1 cellular context compared by ENCODE assay signal in genomic region chr3:157174616-157175498, GRCh38.
TF ChIP-seq lines count a peak whose summit lies in the region.

No MANE protein-coding gene starts in this region.

TF ChIP-seq in K562, 482 proteins besides CTCF, POLR2A, EP300 and RAD21 (continued from another document and continues in another):
- TF ChIP-seq MNT (conservative IDR thresholded peaks at IDR 0.05) (peak; percentile 92 to 96), ATF1 (CRISPR knock-in tag; IDR thresholded peaks at IDR 0.05) (peak; percentile 80), ATF1 (tag; IDR thresholded peaks at IDR 0.05) (peak; percentile 98), TEAD2 (tag; IDR thresholded peaks at IDR 0.05) (no peak), DLX4 (CRISPR knock-in tag; IDR thresholded peaks at IDR 0.05) (no peak), MTA2 (IDR thresholded peaks at IDR 0.05; ENCODE audit: low read depth) (peak; percentile 62; the same call in 1 of the 2 replicates), CHCHD3 (CRISPR knock-in tag; IDR thresholded peaks at IDR 0.05) (peak; percentile 34; the same call in 1 of the 2 replicates), SIN3A (IDR thresholded peaks at IDR 0.05; ENCODE audit: borderline replicate concordance in 2 of 2, control insufficient read depth in 1 of 2, low read depth in 2 of 2, low read length in 2 of 2) (peak; percentile 50 to 79; a peak in 2 of 4 replicates), HIVEP1 (CRISPR knock-in tag; IDR thresholded peaks at IDR 0.05) (no peak), SLC30A9 (CRISPR knock-in tag; IDR thresholded peaks at IDR 0.05) (no peak), NFRKB (IDR thresholded peaks at IDR 0.05; ENCODE audit: low read depth) (peak; percentile 91), NFIX (CRISPR knock-in tag; IDR thresholded peaks at IDR 0.05; ENCODE audit: low read depth) (no peak), L3MBTL2 (IDR thresholded peaks at IDR 0.05) (peak; percentile 96), FIP1L1 (IDR thresholded peaks at IDR 0.05; ENCODE audit: low read depth, low read length, poor library complexity, severe bottlenecking) (peak; percentile 91), CC2D1A (IDR thresholded peaks at IDR 0.05) (peak; percentile 87; the same call in 1 of the 2 replicates), CSDE1 (IDR thresholded peaks at IDR 0.05) (no peak; a peak in 1 of 4 replicates), ZNF717 (CRISPR knock-in tag; IDR thresholded peaks at IDR 0.05) (0 out of 2 replicates have a peak, but pooled peaks have one; percentile 11), MYBL2 (IDR thresholded peaks at IDR 0.05; ENCODE audit: low read depth) (peak; percentile 91), MYBL2 (CRISPR knock-in tag; IDR thresholded peaks at IDR 0.05; ENCODE audit: borderline replicate concordance) (no peak), SETDB1 (IDR thresholded peaks at IDR 0.05; ENCODE audit: low read length) (peak; percentile 79), PATZ1 (CRISPR knock-in tag; IDR thresholded peaks at IDR 0.05; ENCODE audit: borderline replicate concordance) (no peak), RBM22 (IDR thresholded peaks at IDR 0.05; ENCODE audit: low read depth, low read length, poor library complexity, severe bottlenecking) (peak; percentile 45), MEIS2 (IDR thresholded peaks at IDR 0.05; ENCODE audit: partially characterized antibody) (peak; percentile 91), CHAMP1 (IDR thresholded peaks at IDR 0.05) (peak; percentile 92), ZFX (CRISPR knock-in tag; IDR thresholded peaks at IDR 0.05) (peak; percentile 74), RBBP5 (IDR thresholded peaks at IDR 0.05; ENCODE audit: borderline replicate concordance, insufficient read depth, low read length, poor library complexity, severe bottlenecking) (peak; percentile 75), HBP1 (CRISPR knock-in tag; IDR thresholded peaks at IDR 0.05) (0 out of 2 replicates have a peak, but pooled peaks have one; percentile 75), ZFP1 (CRISPR knock-in tag; IDR thresholded peaks at IDR 0.05) (no peak), NCOA2 (IDR thresholded peaks at IDR 0.05; ENCODE audit: partially characterized antibody in 2 of 2) (no peak), CHD2 (IDR thresholded peaks at IDR 0.05; ENCODE audit: low read depth, low read length) (peak; percentile 94), TAF9B (IDR thresholded peaks at IDR 0.05; ENCODE audit: partially characterized antibody) (peak; percentile 90), EGR1 (conservative IDR thresholded peaks at IDR 0.05) (peak; percentile 80), XRCC3 (IDR thresholded peaks at IDR 0.05) (no peak), JUND (IDR thresholded peaks at IDR 0.05; ENCODE audit: borderline replicate concordance, low read depth, low read length) (peak; percentile 86), JUND (tag; IDR thresholded peaks at IDR 0.05; ENCODE audit: borderline replicate concordance, low read depth, low read length) (0 out of 3 replicates have a peak, but pooled peaks have one; percentile 45), CCNT2 (IDR thresholded peaks at IDR 0.05; ENCODE audit: borderline replicate concordance, extremely low read depth, insufficient read length, low read depth, low read length) (peak; percentile 90), RNF219 (CRISPR knock-in tag; IDR thresholded peaks at IDR 0.05) (no peak), JUN (IDR thresholded peaks at IDR 0.05; ENCODE audit: borderline replicate concordance, low read depth, low read length) (no peak; the same call in 1 of the 2 replicates), JUN (CRISPR knock-in tag; IDR thresholded peaks at IDR 0.05; ENCODE audit: borderline replicate concordance) (0 out of 2 replicates have a peak, but pooled peaks have one; percentile 18), E2F3 (CRISPR knock-in tag; IDR thresholded peaks at IDR 0.05) (0 out of 2 replicates have a peak, but pooled peaks have one; percentile 6), PBX2 (CRISPR knock-in tag; IDR thresholded peaks at IDR 0.05; ENCODE audit: low read depth) (no peak; the same call in 1 of the 2 replicates), PBX2 (tag; conservative IDR thresholded peaks at IDR 0.05; ENCODE audit: low read depth) (no peak), DIDO1 (tag; IDR thresholded peaks at IDR 0.05; ENCODE audit: low read depth) (0 out of 2 replicates have a peak, but pooled peaks have one; percentile 11), FOSL1 (tag; conservative IDR thresholded peaks at IDR 0.05) (peak; percentile 69), LCOR (CRISPR knock-in tag; IDR thresholded peaks at IDR 0.05) (peak; percentile 95), ZNF23 (CRISPR knock-in tag; IDR thresholded peaks at IDR 0.05) (no peak), NFE2L1 (tag; IDR thresholded peaks at IDR 0.05; ENCODE audit: borderline replicate concordance, low read depth) (no peak), TBP (optimal IDR thresholded peaks at IDR 0.05; ENCODE audit: low read depth, low read length) (peak; percentile 81), NCOR1 (IDR thresholded peaks at IDR 0.05) (peak; percentile 57), SOX6 (IDR thresholded peaks at IDR 0.05) (peak; percentile 70), MXI1 (IDR thresholded peaks at IDR 0.05; ENCODE audit: low read depth, low read length) (peak; percentile 59; the same call in 1 of the 2 replicates), ZNF586 (CRISPR knock-in tag; conservative IDR thresholded peaks at IDR 0.05) (no peak), PURB (CRISPR knock-in tag; IDR thresholded peaks at IDR 0.05; ENCODE audit: low read depth) (no peak), ZNF143 (CRISPR knock-in tag; IDR thresholded peaks at IDR 0.05) (peak; percentile 72), HMG20B (CRISPR knock-in tag; IDR thresholded peaks at IDR 0.05) (peak; percentile 67; the same call in 1 of the 2 replicates), ZC3H11A (IDR thresholded peaks at IDR 0.05; ENCODE audit: low read depth, low read length) (0 out of 2 replicates have a peak, but pooled peaks have one; percentile 3)
- TF ChIP-seq, protein P1, sequence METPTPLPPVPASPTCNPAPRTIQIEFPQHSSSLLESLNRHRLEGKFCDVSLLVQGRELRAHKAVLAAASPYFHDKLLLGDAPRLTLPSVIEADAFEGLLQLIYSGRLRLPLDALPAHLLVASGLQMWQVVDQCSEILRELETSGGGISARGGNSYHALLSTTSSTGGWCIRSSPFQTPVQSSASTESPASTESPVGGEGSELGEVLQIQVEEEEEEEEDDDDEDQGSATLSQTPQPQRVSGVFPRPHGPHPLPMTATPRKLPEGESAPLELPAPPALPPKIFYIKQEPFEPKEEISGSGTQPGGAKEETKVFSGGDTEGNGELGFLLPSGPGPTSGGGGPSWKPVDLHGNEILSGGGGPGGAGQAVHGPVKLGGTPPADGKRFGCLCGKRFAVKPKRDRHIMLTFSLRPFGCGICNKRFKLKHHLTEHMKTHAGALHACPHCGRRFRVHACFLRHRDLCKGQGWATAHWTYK (CRISPR knock-in tag; IDR thresholded peaks at IDR 0.05) = 0 out of 2 replicates have a peak, but pooled peaks have one; percentile 13
